20 cellular contexts compared by ENCODE assay signal in the genomic region with DNA sequence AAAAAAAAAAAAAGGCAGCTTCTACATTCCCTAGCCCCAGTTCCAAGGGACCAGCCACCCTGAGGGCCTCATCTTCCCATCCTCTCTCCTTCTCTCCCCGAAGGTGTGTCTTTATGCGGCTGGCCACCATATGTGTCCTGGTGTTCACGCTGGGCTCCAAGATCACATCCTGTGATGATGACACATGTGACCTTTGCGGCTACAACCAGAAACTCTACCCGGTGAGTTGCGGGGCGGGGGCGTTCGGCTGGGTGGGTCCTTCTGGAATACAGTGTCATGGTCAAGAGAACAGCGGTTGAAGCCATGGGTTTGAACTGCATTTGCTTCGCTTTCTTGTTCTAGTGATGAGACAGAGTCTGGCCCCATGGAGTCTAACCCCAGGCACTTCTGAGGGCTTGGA. TPM values are rescaled to one million over a fixed set of nuclear protein-coding genes. Genes with fewer than 3 reads are reported as not detected.
DNase-seq lines count a peak whose midpoint lies in the region; ATAC-seq, FAIRE-seq and TF ChIP-seq lines count a peak whose summit lies in the region.
"Had no signal": no experiment of that assay in that cellular context is flagged by ENCODE, and none has a peak within 500 bp of the region (broad histone marks: within the 10 kb centered on the region; RNA-seq: fewer than 3 reads in every experiment).

No MANE protein-coding gene starts in this region.

- no peak for ATAC-seq in K562
- no peak for ATAC-seq in sciatic nerve
- no peak for ATAC-seq in stimulated activated naive B cell treated with anti-CD40 and anti-IgM and Interleukin-4, amounts not matched to agents 10 μg/mL and 1 μg/mL and 100 μg/mL, for 72 hours (replicated peaks)
- ATAC-seq: CD8-positive, alpha-beta T cell; GM23338; HCT116 had no signal

- no peak for TF ChIP-seq EP300 in K562 (IDR thresholded peaks at IDR 0.05; ENCODE audit: low read length)

- H3K4me2 ChIP-seq in GM23248 (ENCODE audit: unreplicated experiment) = no peak overlapping the region
- H3K4me2 ChIP-seq in K562 (ENCODE audit: insufficient read depth, low read length) = no peak overlapping the region
- H3K4me2 ChIP-seq: BLaER1 treated with 17β-estradiol and CSF1 and Interleukin-3, amounts not matched to agents 10 nM and 100 nM; GM23338 had no signal

- H3K36me3 ChIP-seq in GM23248 (ENCODE audit: low read depth) (no peaks in the 10 kb centered on the region), K562 (ENCODE audit: control insufficient read depth, insufficient read depth, low read length) (no peaks in the 10 kb centered on the region), HAP-1 (replicated peaks) (0 out of 2 replicates have a peak, but pooled peaks cover 2% of the 10 kb centered on the region)
- H3K36me3 ChIP-seq: BLaER1 treated with 17β-estradiol and CSF1 and Interleukin-3, amounts not matched to agents 10 nM and 100 nM had no signal

- TF ChIP-seq CTCF in K562 (IDR thresholded peaks at IDR 0.05 in 2 of 3, conservative IDR thresholded peaks at IDR 0.05 in 1 of 3; ENCODE audit: insufficient read depth in 2 of 3, low read depth in 1 of 3, low read length in 3 of 3) = no peak

- whole genome bisulfite sequencing in GM23248 (ENCODE audit: low coverage in 1 of 2, low lambda C conversion rate in 2 of 2, missing lambda C conversion rate in 2 of 2), 2 experiments = 43 to 53% methylated on average over 11 of the region's 11 CpGs
- 39% methylated on average over 11 of the region's 11 CpGs for WGBS in K562 (ENCODE audit: insufficient coverage, low coverage, missing lambda C conversion rate)

- H3K27ac Mint-ChIP-seq in stimulated activated naive B cell treated with anti-CD40 and anti-IgM and Interleukin-4, amounts not matched to agents 10 μg/mL and 1 μg/mL and 100 μg/mL, for 72 hours = no peak overlapping the region
- H3K27ac Mint-ChIP-seq: B cell; CD8-positive, alpha-beta T cell; GM23338 had no signal

- peak; percentile 16 for DNase-seq in GM23248
- DNase-seq in K562 (ENCODE audit: extremely low read depth in 1 of 4, low spot score in 3 of 4) = peak in 1 of 4 experiments; percentile 16
- DNase-seq in mesenteric fat pad (ENCODE audit: low spot score) = peak; percentile 71
- peak; percentile 15 for DNase-seq in sciatic nerve (ENCODE audit: low spot score)
- no peak for DNase-seq in HAP-1 (ENCODE audit: low spot score in 2 of 2)
- DNase-seq in stimulated activated naive B cell treated with anti-CD40 and anti-IgM and Interleukin-4, amounts not matched to agents 10 μg/mL and 1 μg/mL and 100 μg/mL, for 72 hours = no peak
- DNase-seq in central memory CD4-positive, alpha-beta T cell = no peak
- DNase-seq: CD8-positive, alpha-beta T cell; DMS 273 treated with DMSO at 0.1 percent for 48 hours; DMS53; DND-41; EL had no signal

- in situ Hi-C loops in GM23248 (cut with MboI) = no loop called here
- in situ Hi-C loops in K562 (cut with MboI) = no loop called here
- in situ Hi-C loops in HAP-1 (cut with MboI; ENCODE audit: low sequenced_read_pairs) = no loop called here

- no peaks in the 10 kb centered on the region for H3K9me1 ChIP-seq in K562 (ENCODE audit: control insufficient read depth, insufficient read depth, low read length)

- H3K79me2 ChIP-seq in GM23248 (ENCODE audit: insufficient read depth) (no peaks in the 10 kb centered on the region), K562 (ENCODE audit: control insufficient read depth, insufficient read depth, low read length) (no peaks in the 10 kb centered on the region)

- POLR2A ChIA-PET in K562 (lab: Yijun Ruan, JAX) = interaction anchor here (0.7 kb wide), 1 partner anchor 14 kb away, joined by 3 read pairs; no protein-coding TSS in a partner anchor

- no peak for TF ChIP-seq POLR2A in K562 (conservative IDR thresholded peaks at IDR 0.05)

- intact Hi-C loops in K562 (cut with micrococcal nuclease) = no loop called here
- intact Hi-C loops in sciatic nerve (cut with DNase I) = no loop called here

- H3K4me3 ChIP-seq in GM23248 = no peak overlapping the region
- no peak overlapping the region for H3K4me3 ChIP-seq in K562
- H3K4me3 ChIP-seq in HAP-1 = no peak overlapping the region
- H3K4me3 ChIP-seq: BLaER1 treated with 17β-estradiol and CSF1 and Interleukin-3, amounts not matched to agents 10 nM and 100 nM; GM23338 had no signal

- H4K20me1 ChIP-seq in GM23248 (ENCODE audit: insufficient read depth) (no peaks in the 10 kb centered on the region), K562 (replicated peaks; ENCODE audit: control insufficient read depth, insufficient read depth, low read length) (no peaks in the 10 kb centered on the region)
- H4K20me1 ChIP-seq: BLaER1 treated with 17β-estradiol and CSF1 and Interleukin-3, amounts not matched to agents 10 nM and 100 nM had no signal

- H3K4me1 ChIP-seq in GM23248 (ENCODE audit: insufficient read depth) (no peaks in the 10 kb centered on the region), K562 (replicated peaks in 1 of 2; ENCODE audit: control insufficient read depth in 2 of 2, insufficient read depth in 2 of 2, low read length in 2 of 2) (no peaks in the 10 kb centered on the region; a peak in 1 of 5 replicates), HAP-1 (no peaks in the 10 kb centered on the region)

- H3K27ac ChIP-seq in GM23248 (no peak overlapping the region), K562 (ENCODE audit: extremely low read depth, low read depth, low read length) (no peak overlapping the region)
- H3K27ac ChIP-seq: BLaER1 treated with 17β-estradiol and CSF1 and Interleukin-3, amounts not matched to agents 10 nM and 100 nM had no signal

- no peaks in the 10 kb centered on the region for H3K9me2 ChIP-seq in GM23248 (ENCODE audit: insufficient read depth)

- H3K36me3 Mint-ChIP-seq in stimulated activated naive B cell treated with anti-CD40 and anti-IgM and Interleukin-4, amounts not matched to agents 10 μg/mL and 1 μg/mL and 100 μg/mL, for 72 hours = no peaks in the 10 kb centered on the region
- H3K36me3 Mint-ChIP-seq: CD8-positive, alpha-beta T cell had no signal

- H3K9ac ChIP-seq in GM23248 (no peak overlapping the region), K562 (ENCODE audit: insufficient read depth in 1 of 2, low read depth in 2 of 2, low read length in 2 of 2) (no peak overlapping the region)
- H3K9ac ChIP-seq: BLaER1 treated with 17β-estradiol and CSF1 and Interleukin-3, amounts not matched to agents 10 nM and 100 nM had no signal

- H3K9me3 Mint-ChIP-seq in stimulated activated naive B cell treated with anti-CD40 and anti-IgM and Interleukin-4, amounts not matched to agents 10 μg/mL and 1 μg/mL and 100 μg/mL, for 72 hours = no peaks in the 10 kb centered on the region
- H3K9me3 Mint-ChIP-seq: CD8-positive, alpha-beta T cell; GM23338 had no signal

- H3K9me3 ChIP-seq in GM23248 (ENCODE audit: low read depth) = no peaks in the 10 kb centered on the region
- no peaks in the 10 kb centered on the region for H3K9me3 ChIP-seq in K562 (replicated peaks; ENCODE audit: control insufficient read depth, insufficient read depth, low read depth, low read length)
- no peaks in the 10 kb centered on the region for H3K9me3 ChIP-seq in HAP-1
- H3K9me3 ChIP-seq: BLaER1 treated with 17β-estradiol and CSF1 and Interleukin-3, amounts not matched to agents 10 nM and 100 nM had no signal

- CTCF ChIA-PET in K562 (lab: Yijun Ruan, JAX; ENCODE audit: low intra/inter-chr PET ratio) = no interaction called here

- no TSS peak for BruUV-seq in K562 (replicated peaks; lab: Mats Ljungman, UMichigan)

- H3K4me1 Mint-ChIP-seq in stimulated activated naive B cell treated with anti-CD40 and anti-IgM and Interleukin-4, amounts not matched to agents 10 μg/mL and 1 μg/mL and 100 μg/mL, for 72 hours = no peaks in the 10 kb centered on the region
- H3K4me1 Mint-ChIP-seq: B cell, GM23338 had no signal

- H2AFZ ChIP-seq in GM23248 (no peak overlapping the region), K562 (ENCODE audit: low read depth, low read length) (no peak overlapping the region)
- H2AFZ ChIP-seq: GM23338 had no signal

- no peak for FAIRE-seq in K562 (lab: Jason Lieb, UNC)
- FAIRE-seq: G401.6, GM12892, GM18507, H54 had no signal

- H3K4me3 Mint-ChIP-seq in stimulated activated naive B cell treated with anti-CD40 and anti-IgM and Interleukin-4, amounts not matched to agents 10 μg/mL and 1 μg/mL and 100 μg/mL, for 72 hours = no peak overlapping the region
- H3K4me3 Mint-ChIP-seq: B cell; CD8-positive, alpha-beta T cell; GM23338 had no signal

- H3K27me3 Mint-ChIP-seq in stimulated activated naive B cell treated with anti-CD40 and anti-IgM and Interleukin-4, amounts not matched to agents 10 μg/mL and 1 μg/mL and 100 μg/mL, for 72 hours = peaks cover 4 to 16% of the 10 kb centered on the region in 2 donors

- no peaks in the 10 kb centered on the region for H3K27me3 ChIP-seq in GM23248 (replicated peaks; ENCODE audit: insufficient read depth)
- no peaks in the 10 kb centered on the region for H3K27me3 ChIP-seq in K562 (ENCODE audit: control insufficient read depth in 2 of 2, insufficient read depth in 2 of 2, low read length in 2 of 2)
- H3K27me3 ChIP-seq in HAP-1 (ENCODE audit: low read depth) = no peaks in the 10 kb centered on the region
- H3K27me3 ChIP-seq: BLaER1 treated with 17β-estradiol and CSF1 and Interleukin-3, amounts not matched to agents 10 nM and 100 nM had no signal

- TF ChIP-seq RAD21 in K562 (CRISPR knock-in tag; conservative IDR thresholded peaks at IDR 0.05 in 1 of 2, IDR thresholded peaks at IDR 0.05 in 1 of 2) = no peak

- H3F3A ChIP-seq in GM23248 (ENCODE audit: insufficient read depth) = no peaks in the 10 kb centered on the region

TF ChIP-seq in K562, 482 proteins besides CTCF, POLR2A, EP300 and RAD21 (continues in another document):
- no peak for TF ChIP-seq HIVEP1 (CRISPR knock-in tag; IDR thresholded peaks at IDR 0.05)

RNA-seq across cellular contexts. Expression of gene COQ7, which starts 22.6 kb away (rescaled TPM):
- total RNA-seq in GM23248 (2014; rRNA removed; shearing (Covaris generic)) = 9.9 and 19.7 TPM in 2 replicates
- 9.6 and 9.8 TPM in 2 replicates for polyA plus RNA-seq in GM23248 (2016; fragmentation: Nextera tagmentation; extraction: Ambion mirVana)
- total RNA-seq in K562 (2011; cell fraction: chromatin; rRNA removed; ENCODE audit: low replicate concordance) = 15.2 and 20.2 TPM in 2 replicates
- 14.1 and 16.3 TPM in 2 replicates for total RNA-seq in K562 (2011; cell fraction: nucleolus; rRNA removed)
- 16.9 and 18.6 TPM in 2 replicates for total RNA-seq in K562 (2011; cell fraction: nucleoplasm; rRNA removed)
- 22.1 and 23.3 TPM in 2 replicates for total RNA-seq in K562 (2014; rRNA removed)
- total RNA-seq in K562 (2014; rRNA removed; fragmentation: Illumina TruSeq; extraction: Trizol) = 11.2 and 13.0 TPM in 2 replicates
- 12.2 and 13.0 TPM in 2 replicates for total RNA-seq in K562 (2015; rRNA removed; fragmentation: Illumina TruSeq; extraction: Trizol)
- total RNA-seq in K562 (2021) = 22.5 and 23.4 TPM in 2 replicates
- polyA plus RNA-seq in K562 (2011; rRNA removed) = 12.2 and 15.2 TPM in 2 replicates
- 10.2 and 11.2 TPM in 2 replicates for polyA plus RNA-seq in K562 (2011; cell fraction: cytosol; rRNA removed)
- polyA plus RNA-seq in K562 (2011; cell fraction: nucleus; rRNA removed) = 5.8 and 6.8 TPM in 2 replicates
- polyA plus RNA-seq in K562 (2012) = 11.7 and 15.8 TPM in 2 replicates
- polyA plus RNA-seq in K562 (2014; fragmentation: Illumina TruSeq; extraction: Trizol) = 19.6 and 24.0 TPM in 2 replicates
- polyA plus RNA-seq in K562 (2014; fragmentation: Nextera tagmentation; extraction: Ambion mirVana) = 1 to 10 TPM; 2.3 to 3.5 TPM
- polyA plus RNA-seq in K562 (2014; rRNA removed) = 26.1 and 33.4 TPM in 2 replicates
- 18.8 and 21.9 TPM in 2 replicates for polyA minus RNA-seq in K562 (2011; rRNA and poly(A)+ RNA removed)
- polyA minus RNA-seq in K562 (2011; cell fraction: cytosol; rRNA and poly(A)+ RNA removed) = 3.1 and 9.2 TPM in 2 replicates
- polyA minus RNA-seq in K562 (2011; cell fraction: nucleus; rRNA and poly(A)+ RNA removed) = 7.8 and 10.3 TPM in 2 replicates
- total RNA-seq in mesenteric fat pad = 11.3 TPM
- 27.5 TPM for total RNA-seq in sciatic nerve

Comparison
In these comparisons a context has a peak if more than half of its experiments do, and no peak if none do; other contexts are left out.
1. DNase-seq: peak in GM23248 (single experiment), mesenteric fat pad (single experiment) and sciatic nerve (single experiment); none in HAP-1 (0 of 2), stimulated activated naive B cell treated with anti-CD40 and anti-IgM and Interleukin-4, amounts not matched to agents 10 μg/mL and 1 μg/mL and 100 μg/mL, for 72 hours (single experiment) and central memory CD4-positive, alpha-beta T cell (single experiment).